Comparison of ENCODE assay signal across 29 cellular contexts in the genomic region with DNA sequence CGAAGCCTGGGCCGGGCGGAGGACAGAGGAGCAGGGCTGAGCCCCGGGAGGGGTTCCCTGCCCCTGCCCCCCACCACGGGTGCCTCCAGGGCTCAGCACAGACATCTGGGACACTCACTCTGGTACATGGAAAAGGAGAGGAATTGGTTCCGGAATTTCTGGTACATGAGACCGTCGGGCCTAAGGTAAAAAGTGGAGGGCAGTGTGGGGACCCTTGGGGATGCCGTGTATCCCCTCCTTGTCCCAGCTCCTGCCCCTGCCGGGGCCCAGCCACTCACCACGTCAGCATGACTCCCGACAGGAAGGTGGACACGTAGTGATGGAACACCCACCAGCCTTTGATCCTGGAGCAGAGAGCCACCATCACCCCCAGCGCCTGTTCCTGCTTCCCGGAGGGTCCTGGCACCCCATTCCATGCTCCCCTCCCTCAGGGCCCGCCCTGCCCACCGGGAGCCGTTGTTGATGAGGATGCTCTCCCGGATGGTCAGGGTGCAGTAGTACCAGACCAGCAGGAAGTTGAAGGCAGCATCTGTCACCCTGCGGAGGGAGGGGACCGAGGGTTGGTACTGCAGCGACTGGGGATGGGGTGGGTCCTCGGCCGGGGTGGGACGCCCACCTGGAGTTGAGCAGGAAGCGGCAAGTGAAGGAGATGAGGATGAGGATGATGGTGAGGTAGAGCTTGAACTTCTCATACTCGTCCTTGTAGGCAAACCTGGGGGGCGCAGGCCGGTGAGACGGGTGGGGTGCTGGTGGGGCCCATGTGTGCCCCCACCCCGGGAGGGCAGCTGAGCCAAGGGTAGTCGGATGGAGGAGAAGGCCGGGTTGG. TPM values are rescaled to one million over a fixed set of nuclear protein-coding genes. Genes with fewer than 3 reads are reported as not detected.
A peak's percentile ranks its signal among the peaks of the same experiment; 100 is the strongest.
DNase-seq lines count a peak whose midpoint lies in the region; ATAC-seq and TF ChIP-seq lines count a peak whose summit lies in the region.
"Had no signal": no experiment of that assay in that cellular context is flagged by ENCODE, and none has a peak within 500 bp of the region (broad histone marks: within the 10 kb centered on the region; RNA-seq: fewer than 3 reads in every experiment).

No MANE protein-coding gene starts in this region.

- H4K20me1 ChIP-seq in osteoblast (ENCODE audit: insufficient read depth, low read length) = peaks cover 7% of the 10 kb centered on the region

- ATAC-seq in HG03460 (IDR thresholded peaks at IDR 0.05; ENCODE audit: unreplicated experiment) = no peak
- ATAC-seq: activated CD4-positive, alpha-beta T cell treated with anti-CD3 and anti-CD28 coated beads for 36 hours; activated CD8-positive, alpha-beta T cell treated with anti-CD3 and anti-CD28 coated beads for 36 hours; PC-3 had no signal

- DNase-seq in Ammon's horn (ENCODE audit: low spot score) (peak; percentile 1), GM13977 (ENCODE audit: low spot score) (peak; percentile 46), coronary artery (ENCODE audit: low spot score) (no peak), osteoblast (ENCODE audit: insufficient read length, low spot score, missing footprints) (peak; percentile 62), NCI-H510A treated with DMSO at 0.1 percent for 48 hours (lab: John Stamatoyannopoulos, UW) (no peak), CD1c-positive myeloid dendritic cell (ENCODE audit: extremely low spot score) (no peak), NCI-H2081 treated with DMSO at 0.1 percent for 48 hours (lab: John Stamatoyannopoulos, UW) (no peak)
- DNase-seq: activated CD4-positive, alpha-beta T cell treated with anti-CD3 and anti-CD28 coated beads for 36 hours; activated CD8-positive, alpha-beta memory T cell treated with anti-CD3 and anti-CD28 coated beads, Interleukin-2, amount 50 U/mL, for 48 hours; activated CD8-positive, alpha-beta T cell treated with anti-CD3 and anti-CD28 coated beads for 36 hours; activated naive CD4-positive, alpha-beta T cell treated with anti-CD3 and anti-CD28 coated beads, Interleukin-2, amount 50 U/mL, for 16 hours; amniotic stem cell; Calu3; CD4-positive, CD25-positive, alpha-beta regulatory T cell; DMS79 treated with DMSO at 0.1 percent for 48 hours; GDM1; GM23248; mammary epithelial cell; NCI-H1417; NCI-H2029 treated with DMSO at 0.1 percent for 48 hours; NCI-H69; PC-3; SHP77 treated with DMSO at 0.1 percent for 48 hours; stimulated activated CD4-positive, alpha-beta T cell treated with anti-CD3 and anti-CD28 coated beads, Interleukin-4, amount 100 ng/mL, for 24 hours; T-helper 9 cell; trophoblast cell had no signal

- in situ Hi-C loops in GM13977 (cut with MboI; ENCODE audit: low pct_unique_long_range_greater_than_20kb, low sequenced_read_pairs, unreplicated experiment) = no loop called here

- H3K27me3 ChIP-seq in osteoblast (ENCODE audit: insufficient read depth, low read length) = no peaks in the 10 kb centered on the region
- H3K27me3 ChIP-seq: hepatocyte, neutrophil had no signal

- peak overlapping the region; percentile 32 to 42 for H3K27ac ChIP-seq in coronary artery
- H3K27ac ChIP-seq in osteoblast (ENCODE audit: low read depth, low read length) = no peak overlapping the region
- H3K27ac ChIP-seq: GM23248, hepatocyte, neutrophil had no signal

- H3K36me3 ChIP-seq in osteoblast (ENCODE audit: insufficient read depth, low read length) = peaks cover 13% of the 10 kb centered on the region

- no peak overlapping the region for H3K4me2 ChIP-seq in osteoblast (ENCODE audit: insufficient read depth, low read length)
- H3K4me2 ChIP-seq: hepatocyte had no signal

- TF ChIP-seq CTCF in GM13977 (IDR thresholded peaks at IDR 0.05; ENCODE audit: extremely low read depth, insufficient read depth, missing control alignments) (no peak), coronary artery (IDR thresholded peaks at IDR 0.05) (no peak), osteoblast (IDR thresholded peaks at IDR 0.05; ENCODE audit: extremely low read depth, low read depth, low read length) (no peak)

- H3K9me3 ChIP-seq in osteoblast (ENCODE audit: low read depth, low read length) = no peaks in the 10 kb centered on the region
- H3K9me3 ChIP-seq: neutrophil had no signal

- H2AFZ ChIP-seq in osteoblast (ENCODE audit: low read length) = no peak overlapping the region
- H2AFZ ChIP-seq: GM23248, hepatocyte had no signal

- H3K79me2 ChIP-seq in osteoblast (ENCODE audit: insufficient read depth, low read length) = peaks cover under 1% of the 10 kb centered on the region
- H3K79me2 ChIP-seq: hepatocyte had no signal

- no peak overlapping the region for H3K4me3 ChIP-seq in coronary artery
- no peak overlapping the region for H3K4me3 ChIP-seq in osteoblast (ENCODE audit: insufficient read depth, low read length)
- H3K4me3 ChIP-seq: GM23248, hepatocyte had no signal

- H3K4me1 ChIP-seq in osteoblast (ENCODE audit: insufficient read depth, low read length) = peaks cover under 1% of the 10 kb centered on the region

RNA-seq across cellular contexts. Expression of a gene that starts 6.4 kb away (rescaled TPM):
- 25.3 and 32.1 TPM in 2 replicates for total RNA-seq in osteoblast

RNA-seq across cellular contexts. Expression of a gene that starts 59.8 kb away (rescaled TPM):
- 23.9 and 27.7 TPM in 2 replicates for total RNA-seq in osteoblast

RNA-seq across cellular contexts. Expression of a gene that starts 59.9 kb away (rescaled TPM):
- 32.7 and 36.6 TPM in 2 replicates for total RNA-seq in osteoblast

Comparison
In these comparisons a context has a peak if more than half of its experiments do, and no peak if none do; other contexts are left out.
1. DNase-seq: peak in Ammon's horn (single experiment), GM13977 (single experiment) and osteoblast (single experiment); none in coronary artery (single experiment), NCI-H510A treated with DMSO at 0.1 percent for 48 hours (single experiment), CD1c-positive myeloid dendritic cell (single experiment) and NCI-H2081 treated with DMSO at 0.1 percent for 48 hours (single experiment).